ENCODE assay signal across 13 cellular contexts in genomic region chr10:8817303-8817702, GRCh38.
DNase-seq lines count a peak whose midpoint lies in the region; ATAC-seq and TF ChIP-seq lines count a peak whose summit lies in the region.
"Had no signal": no experiment of that assay in that cellular context is flagged by ENCODE, and none has a peak within 500 bp of the region (broad histone marks: within the 10 kb centered on the region; RNA-seq: fewer than 3 reads in every experiment).

No MANE protein-coding gene starts in this region.

- H2AFZ ChIP-seq in mesenchymal stem cell (ENCODE audit: low read depth, low read length) (no peak overlapping the region), smooth muscle cell (ENCODE audit: low read depth) (no peak overlapping the region)

- H3K9me3 ChIP-seq in mesenchymal stem cell (ENCODE audit: control insufficient read depth, low read length) (peaks cover 5% of the 10 kb centered on the region), smooth muscle cell (replicated peaks; ENCODE audit: low read depth) (no peaks in the 10 kb centered on the region)
- H3K9me3 ChIP-seq: HAP-1 had no signal

- H3K4me2 ChIP-seq in mesenchymal stem cell (ENCODE audit: low read length, poor library complexity, severe bottlenecking) (no peak overlapping the region), smooth muscle cell (no peak overlapping the region)

- H3K4me1 ChIP-seq in mesenchymal stem cell (ENCODE audit: control insufficient read depth, insufficient read depth, low read depth, low read length) (no peaks in the 10 kb centered on the region), smooth muscle cell (ENCODE audit: low read depth) (no peaks in the 10 kb centered on the region)
- H3K4me1 ChIP-seq: HAP-1 had no signal

- no peak overlapping the region for H4K91ac ChIP-seq in mesenchymal stem cell (ENCODE audit: low read length)

- H3K4me3 ChIP-seq in mesenchymal stem cell (ENCODE audit: insufficient read depth in 1 of 2, low read depth in 1 of 2, low read length in 2 of 2) (no peak overlapping the region), smooth muscle cell (no peak overlapping the region)
- H3K4me3 ChIP-seq: HAP-1 had no signal

- H2BK15ac ChIP-seq in mesenchymal stem cell (ENCODE audit: low read depth, poor library complexity, severe bottlenecking): no peak overlapping the region

- H2BK12ac ChIP-seq in mesenchymal stem cell (ENCODE audit: low read length in 2 of 2): no peak overlapping the region

- H3K36me3 ChIP-seq in mesenchymal stem cell (ENCODE audit: control insufficient read depth in 1 of 2, insufficient read depth in 2 of 2, low read depth in 1 of 2, low read length in 2 of 2) (no peaks in the 10 kb centered on the region), smooth muscle cell (ENCODE audit: low read depth) (no peaks in the 10 kb centered on the region)
- H3K36me3 ChIP-seq: HAP-1 had no signal

- H2AK5ac ChIP-seq in mesenchymal stem cell (ENCODE audit: low read length, severe bottlenecking): no peak overlapping the region

- H3K27ac Mint-ChIP-seq in Calu3 (ENCODE audit: unreplicated experiment): no peak overlapping the region
- H3K27ac Mint-ChIP-seq: B cell; CD8-positive, alpha-beta T cell had no signal

- H3K4ac ChIP-seq in mesenchymal stem cell (ENCODE audit: low read depth in 1 of 2, low read length in 2 of 2): no peak overlapping the region

- no peaks in the 10 kb centered on the region for H3K36me3 Mint-ChIP-seq in Calu3 (ENCODE audit: insufficient read depth, unreplicated experiment)
- H3K36me3 Mint-ChIP-seq: CD8-positive, alpha-beta T cell had no signal

- H3K9ac ChIP-seq in mesenchymal stem cell (ENCODE audit: low read length) (no peak overlapping the region), smooth muscle cell (ENCODE audit: low read depth) (no peak overlapping the region)

- H3K27me3 Mint-ChIP-seq in Calu3 (ENCODE audit: unreplicated experiment): no peaks in the 10 kb centered on the region
- H3K27me3 Mint-ChIP-seq: B cell had no signal

- peaks cover 10% of the 10 kb centered on the region for H3K4me1 Mint-ChIP-seq in Calu3 (ENCODE audit: low read depth, unreplicated experiment)
- H3K4me1 Mint-ChIP-seq: B cell had no signal

- no peak overlapping the region for H2BK5ac ChIP-seq in mesenchymal stem cell (ENCODE audit: low read depth, low read length, poor library complexity, severe bottlenecking)

- TF ChIP-seq CTCF in smooth muscle cell (IDR thresholded peaks at IDR 0.05; ENCODE audit: borderline replicate concordance, insufficient read depth, poor library complexity, severe bottlenecking) (no peak), Calu3 (IDR thresholded peaks at IDR 0.05; ENCODE audit: unreplicated experiment) (no peak)

- H3K14ac ChIP-seq in mesenchymal stem cell (ENCODE audit: low read length in 2 of 2): no peak overlapping the region

- no peak for ATAC-seq in SK-N-SH treated with all-trans-retinoic acid at 6 μM for 48 hours
- ATAC-seq: CD8-positive, alpha-beta T cell had no signal

- DNase-seq in NCI-H226 (peak; percentile 47), epithelial cell of prostate (ENCODE audit: low read depth, low spot score) (peak; percentile 73), mesenchymal stem cell (peak; percentile 10), smooth muscle cell (lab: John Stamatoyannopoulos, UW; ENCODE audit: unreplicated experiment) (no peak), Calu3 (no peak)
- no peak for DNase-seq in stimulated activated CD4-positive, alpha-beta T cell treated with anti-CD3 and anti-CD28 coated beads, Interleukin-1b, Interleukin-23, amount 100 ng/mL, for 48 hours
- DNase-seq: CD8-positive, alpha-beta T cell; COR-L47; GF-D8 had no signal

- H2BK120ac ChIP-seq in mesenchymal stem cell (ENCODE audit: low read depth, low read length): no peak overlapping the region

- H3K79me1 ChIP-seq in mesenchymal stem cell (replicated peaks; ENCODE audit: low read length, poor library complexity, severe bottlenecking): no peaks in the 10 kb centered on the region

- no peaks in the 10 kb centered on the region for H3F3A ChIP-seq in smooth muscle cell (ENCODE audit: low read depth)

- no peaks in the 10 kb centered on the region for H3K27me3 ChIP-seq in mesenchymal stem cell (ENCODE audit: control insufficient read depth in 1 of 2, insufficient read depth in 1 of 2, low read length in 2 of 2)
- no peaks in the 10 kb centered on the region for H3K27me3 ChIP-seq in smooth muscle cell (ENCODE audit: low read depth)

- BruUV-seq in Calu3 (replicated peaks; lab: Mats Ljungman, UMichigan): no TSS peak

- H4K8ac ChIP-seq in mesenchymal stem cell (ENCODE audit: low read length): no peak overlapping the region

- no peaks in the 10 kb centered on the region for H3K79me2 ChIP-seq in smooth muscle cell (ENCODE audit: low read depth)

- no peak overlapping the region for H3K4me3 Mint-ChIP-seq in Calu3 (ENCODE audit: low read depth, unreplicated experiment)
- H3K4me3 Mint-ChIP-seq: B cell; CD8-positive, alpha-beta T cell had no signal

- no peaks in the 10 kb centered on the region for H4K20me1 ChIP-seq in smooth muscle cell (ENCODE audit: low read depth)

- H3K27ac ChIP-seq in epithelial cell of prostate (no peak overlapping the region), mesenchymal stem cell (ENCODE audit: low read length, poor library complexity, severe bottlenecking) (no peak overlapping the region), smooth muscle cell (ENCODE audit: low read depth) (no peak overlapping the region)
- H3K27ac ChIP-seq: C4-2B had no signal

- H3K23ac ChIP-seq in mesenchymal stem cell (ENCODE audit: low read length in 2 of 2): no peak overlapping the region

- H3K18ac ChIP-seq in mesenchymal stem cell (ENCODE audit: low read depth in 1 of 2, low read length in 2 of 2): no peak overlapping the region

- intact Hi-C loops in Calu3 (cut with micrococcal nuclease; ENCODE audit: unreplicated experiment): no loop called here

- 43% methylated on average over 1 of the region's 2 CpGs for WGBS in mesenchymal stem cell
- WGBS in smooth muscle cell (ENCODE audit: low lambda C conversion rate): 61% methylated on average over 2 of the region's 2 CpGs

- H3K9me3 Mint-ChIP-seq in Calu3 (ENCODE audit: low read depth, unreplicated experiment): peaks cover 2% of the 10 kb centered on the region
- H3K9me3 Mint-ChIP-seq: CD8-positive, alpha-beta T cell had no signal

- CTCF ChIA-PET in Calu3 (lab: Charles Lee): no interaction called here

TF ChIP-seq in SK-N-SH treated with all-trans-retinoic acid at 6 μM for 48 hours, 23 proteins besides CTCF, POLR2A, EP300 and RAD21:
- TF ChIP-seq OSR1 (CRISPR knock-in tag; IDR thresholded peaks at IDR 0.05) (no peak), ZNF70 (CRISPR knock-in tag; IDR thresholded peaks at IDR 0.05) (no peak), PPARA (CRISPR knock-in tag; IDR thresholded peaks at IDR 0.05; ENCODE audit: borderline replicate concordance) (no peak), ESRRG (CRISPR knock-in tag; IDR thresholded peaks at IDR 0.05) (no peak), ISL1 (CRISPR knock-in tag; IDR thresholded peaks at IDR 0.05) (peak; percentile 90), ZFP30 (CRISPR knock-in tag; IDR thresholded peaks at IDR 0.05) (no peak), BACH2 (CRISPR knock-in tag; IDR thresholded peaks at IDR 0.05; ENCODE audit: borderline replicate concordance) (no peak)
- TF ChIP-seq, protein P1, sequence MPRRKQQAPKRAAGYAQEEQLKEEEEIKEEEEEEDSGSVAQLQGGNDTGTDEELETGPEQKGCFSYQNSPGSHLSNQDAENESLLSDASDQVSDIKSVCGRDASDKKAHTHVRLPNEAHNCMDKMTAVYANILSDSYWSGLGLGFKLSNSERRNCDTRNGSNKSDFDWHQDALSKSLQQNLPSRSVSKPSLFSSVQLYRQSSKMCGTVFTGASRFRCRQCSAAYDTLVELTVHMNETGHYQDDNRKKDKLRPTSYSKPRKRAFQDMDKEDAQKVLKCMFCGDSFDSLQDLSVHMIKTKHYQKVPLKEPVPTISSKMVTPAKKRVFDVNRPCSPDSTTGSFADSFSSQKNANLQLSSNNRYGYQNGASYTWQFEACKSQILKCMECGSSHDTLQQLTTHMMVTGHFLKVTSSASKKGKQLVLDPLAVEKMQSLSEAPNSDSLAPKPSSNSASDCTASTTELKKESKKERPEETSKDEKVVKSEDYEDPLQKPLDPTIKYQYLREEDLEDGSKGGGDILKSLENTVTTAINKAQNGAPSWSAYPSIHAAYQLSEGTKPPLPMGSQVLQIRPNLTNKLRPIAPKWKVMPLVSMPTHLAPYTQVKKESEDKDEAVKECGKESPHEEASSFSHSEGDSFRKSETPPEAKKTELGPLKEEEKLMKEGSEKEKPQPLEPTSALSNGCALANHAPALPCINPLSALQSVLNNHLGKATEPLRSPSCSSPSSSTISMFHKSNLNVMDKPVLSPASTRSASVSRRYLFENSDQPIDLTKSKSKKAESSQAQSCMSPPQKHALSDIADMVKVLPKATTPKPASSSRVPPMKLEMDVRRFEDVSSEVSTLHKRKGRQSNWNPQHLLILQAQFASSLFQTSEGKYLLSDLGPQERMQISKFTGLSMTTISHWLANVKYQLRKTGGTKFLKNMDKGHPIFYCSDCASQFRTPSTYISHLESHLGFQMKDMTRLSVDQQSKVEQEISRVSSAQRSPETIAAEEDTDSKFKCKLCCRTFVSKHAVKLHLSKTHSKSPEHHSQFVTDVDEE (CRISPR knock-in tag; IDR thresholded peaks at IDR 0.05): peak; percentile 30; the same call in 1 of the 2 replicates
- TF ChIP-seq, protein P2, sequence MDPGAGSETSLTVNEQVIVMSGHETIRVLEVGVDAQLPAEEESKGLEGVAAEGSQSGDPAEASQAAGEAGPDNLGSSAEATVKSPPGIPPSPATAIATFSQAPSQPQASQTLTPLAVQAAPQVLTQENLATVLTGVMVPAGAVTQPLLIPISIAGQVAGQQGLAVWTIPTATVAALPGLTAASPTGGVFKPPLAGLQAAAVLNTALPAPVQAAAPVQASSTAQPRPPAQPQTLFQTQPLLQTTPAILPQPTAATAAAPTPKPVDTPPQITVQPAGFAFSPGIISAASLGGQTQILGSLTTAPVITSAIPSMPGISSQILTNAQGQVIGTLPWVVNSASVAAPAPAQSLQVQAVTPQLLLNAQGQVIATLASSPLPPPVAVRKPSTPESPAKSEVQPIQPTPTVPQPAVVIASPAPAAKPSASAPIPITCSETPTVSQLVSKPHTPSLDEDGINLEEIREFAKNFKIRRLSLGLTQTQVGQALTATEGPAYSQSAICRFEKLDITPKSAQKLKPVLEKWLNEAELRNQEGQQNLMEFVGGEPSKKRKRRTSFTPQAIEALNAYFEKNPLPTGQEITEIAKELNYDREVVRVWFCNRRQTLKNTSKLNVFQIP (CRISPR knock-in tag; IDR thresholded peaks at IDR 0.05; ENCODE audit: borderline replicate concordance, low read depth): no peak

Comparison
In these comparisons a context has a peak if more than half of its experiments do, and no peak if none do; other contexts are left out.
1. DNase-seq: peak in NCI-H226 (single experiment), epithelial cell of prostate (single experiment) and mesenchymal stem cell (single experiment); none in stimulated activated CD4-positive, alpha-beta T cell treated with anti-CD3 and anti-CD28 coated beads, Interleukin-1b, Interleukin-23, amount 100 ng/mL, for 48 hours (single experiment), smooth muscle cell (single experiment) and Calu3 (single experiment).